ENCODE assay signal across 8 cellular contexts in the genomic region with DNA sequence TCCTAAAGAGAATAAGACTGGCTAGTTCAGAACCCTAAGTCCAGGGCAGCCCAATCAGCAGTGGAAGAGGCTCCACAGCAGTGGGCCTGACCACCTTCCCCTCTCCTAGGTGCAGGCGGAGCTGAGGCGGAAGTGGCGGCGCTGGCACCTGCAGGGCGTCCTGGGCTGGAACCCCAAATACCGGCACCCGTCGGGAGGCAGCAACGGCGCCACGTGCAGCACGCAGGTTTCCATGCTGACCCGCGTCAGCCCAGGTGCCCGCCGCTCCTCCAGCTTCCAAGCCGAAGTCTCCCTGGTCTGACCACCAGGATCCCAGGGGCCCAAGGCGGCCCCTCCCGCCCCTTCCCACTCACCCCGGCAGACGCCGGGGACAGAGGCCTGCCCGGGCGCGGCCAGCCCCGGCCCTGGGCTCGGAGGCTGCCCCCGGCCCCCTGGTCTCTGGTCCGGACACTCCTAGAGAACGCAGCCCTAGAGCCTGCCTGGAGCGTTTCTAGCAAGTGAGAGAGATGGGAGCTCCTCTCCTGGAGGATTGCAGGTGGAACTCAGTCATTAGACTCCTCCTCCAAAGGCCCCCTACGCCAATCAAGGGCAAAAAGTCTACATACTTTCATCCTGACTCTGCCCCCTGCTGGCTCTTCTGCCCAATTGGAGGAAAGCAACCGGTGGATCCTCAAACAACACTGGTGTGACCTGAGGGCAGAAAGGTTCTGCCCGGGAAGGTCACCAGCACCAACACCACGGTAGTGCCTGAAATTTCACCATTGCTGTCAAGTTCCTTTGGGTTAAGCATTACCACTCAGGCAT. TPM values are rescaled to one million over a fixed set of nuclear protein-coding genes. Genes with fewer than 3 reads are reported as not detected.
A peak's percentile ranks its signal among the peaks of the same experiment; 100 is the strongest.
DNase-seq lines count a peak whose midpoint lies in the region; ATAC-seq and TF ChIP-seq lines count a peak whose summit lies in the region.

No MANE protein-coding gene starts in this region.

- no peaks in the 10 kb centered on the region for H3K27me3 Mint-ChIP-seq in activated naive CD8-positive, alpha-beta T cell treated with anti-CD3 and anti-CD28 coated beads, Interleukin-2, amount 50 U/mL, for 24 hours

- no peak for ATAC-seq in activated naive CD8-positive, alpha-beta T cell treated with anti-CD3 and anti-CD28 coated beads, Interleukin-2, amount 50 U/mL, for 24 hours
- ATAC-seq in upper lobe of right lung: peak; percentile 8

- H3K27ac Mint-ChIP-seq in activated naive CD8-positive, alpha-beta T cell treated with anti-CD3 and anti-CD28 coated beads, Interleukin-2, amount 50 U/mL, for 24 hours: no peak overlapping the region

- H3K9me3 ChIP-seq in upper lobe of right lung: no peaks in the 10 kb centered on the region

- H3K9me3 Mint-ChIP-seq in activated naive CD8-positive, alpha-beta T cell treated with anti-CD3 and anti-CD28 coated beads, Interleukin-2, amount 50 U/mL, for 24 hours: no peaks in the 10 kb centered on the region

- H3K36me3 Mint-ChIP-seq in activated naive CD8-positive, alpha-beta T cell treated with anti-CD3 and anti-CD28 coated beads, Interleukin-2, amount 50 U/mL, for 24 hours (ENCODE audit: low read depth): no peaks in the 10 kb centered on the region

- peaks cover 11% of the 10 kb centered on the region for H3K4me1 Mint-ChIP-seq in activated naive CD8-positive, alpha-beta T cell treated with anti-CD3 and anti-CD28 coated beads, Interleukin-2, amount 50 U/mL, for 24 hours

- H3K4me3 ChIP-seq in kidney epithelial cell (ENCODE audit: low read depth, low read length) (no peak overlapping the region), upper lobe of right lung (no peak overlapping the region)

- no peak overlapping the region for H3K4me3 Mint-ChIP-seq in activated naive CD8-positive, alpha-beta T cell treated with anti-CD3 and anti-CD28 coated beads, Interleukin-2, amount 50 U/mL, for 24 hours

- intact Hi-C loops in upper lobe of right lung (cut with DNase I): no loop called here

- H3K4me1 ChIP-seq in upper lobe of right lung: peaks cover 12% of the 10 kb centered on the region

- peak; percentile 32 for TF ChIP-seq CTCF in kidney epithelial cell (IDR thresholded peaks at IDR 0.05; ENCODE audit: insufficient read depth, low read length, poor library complexity, severe bottlenecking)
- TF ChIP-seq CTCF in upper lobe of right lung (IDR thresholded peaks at IDR 0.05): peak; percentile 49

- H3K27me3 ChIP-seq in kidney epithelial cell (ENCODE audit: control insufficient read depth, insufficient read depth, low read length): no peaks in the 10 kb centered on the region
- H3K27me3 ChIP-seq in upper lobe of right lung: no peaks in the 10 kb centered on the region

- H3K36me3 ChIP-seq in kidney epithelial cell (ENCODE audit: control insufficient read depth, insufficient read depth, low read length) (no peaks in the 10 kb centered on the region), upper lobe of right lung (peaks cover 4% of the 10 kb centered on the region)

- H3K27ac ChIP-seq in upper lobe of right lung: no peak overlapping the region

- DNase-seq in activated effector memory CD4-positive, alpha-beta T cell treated with anti-CD3 and anti-CD28 coated beads, Interleukin-2, amount 50 U/mL, for 16 hours: peak; percentile 71
- no peak for DNase-seq in activated effector memory CD4-positive, alpha-beta T cell treated with Interleukin-2 at 50 U/mL for 16 hours
- DNase-seq in NCI-H82 (lab: John Stamatoyannopoulos, UW) (peak; percentile 69), kidney epithelial cell (ENCODE audit: low read depth) (no peak), upper lobe of right lung (no peak), NK-92 (lab: John Stamatoyannopoulos, UW; ENCODE audit: unreplicated experiment) (no peak), NCI-H1105 (lab: John Stamatoyannopoulos, UW) (no peak)
- peak; percentile 38 for DNase-seq in activated naive CD8-positive, alpha-beta T cell treated with anti-CD3 and anti-CD28 coated beads, Interleukin-2, amount 50 U/mL, for 24 hours

RNA-seq across cellular contexts. Expression of gene VIPR1, which starts 33.7 kb away (rescaled TPM):
- total RNA-seq in kidney epithelial cell: 1.3 and 3.7 TPM in 2 replicates
- total RNA-seq in upper lobe of right lung: 184 TPM

RNA-seq across cellular contexts. Expression of gene SEC22C, which starts 45.6 kb away (rescaled TPM):
- total RNA-seq in kidney epithelial cell (63.8 and 73.3 TPM in 2 replicates), upper lobe of right lung (48.6 TPM)

RNA-seq across cellular contexts. Expression of gene SS18L2, which starts 54.5 kb away (rescaled TPM):
- total RNA-seq in kidney epithelial cell (31.6 and 31.8 TPM in 2 replicates), upper lobe of right lung (22.0 TPM)

Comparison
In these comparisons a context has a peak if more than half of its experiments do, and no peak if none do; other contexts are left out.
1. DNase-seq: peak in activated effector memory CD4-positive, alpha-beta T cell treated with anti-CD3 and anti-CD28 coated beads, Interleukin-2, amount 50 U/mL, for 16 hours (single experiment), NCI-H82 (single experiment) and activated naive CD8-positive, alpha-beta T cell treated with anti-CD3 and anti-CD28 coated beads, Interleukin-2, amount 50 U/mL, for 24 hours (single experiment); none in activated effector memory CD4-positive, alpha-beta T cell treated with Interleukin-2 at 50 U/mL for 16 hours (single experiment), kidney epithelial cell (single experiment), upper lobe of right lung (single experiment), NK-92 (single experiment) and NCI-H1105 (single experiment).
2. RNA of gene VIPR1, which starts 33.7 kb away (total RNA-seq): 184 TPM in upper lobe of right lung (single experiment); 1.3 to 3.7 TPM in kidney epithelial cell; every median in the first group is over 10 times any median in the second.